ENCODE assay signal across 18 cellular contexts in the genomic region with DNA sequence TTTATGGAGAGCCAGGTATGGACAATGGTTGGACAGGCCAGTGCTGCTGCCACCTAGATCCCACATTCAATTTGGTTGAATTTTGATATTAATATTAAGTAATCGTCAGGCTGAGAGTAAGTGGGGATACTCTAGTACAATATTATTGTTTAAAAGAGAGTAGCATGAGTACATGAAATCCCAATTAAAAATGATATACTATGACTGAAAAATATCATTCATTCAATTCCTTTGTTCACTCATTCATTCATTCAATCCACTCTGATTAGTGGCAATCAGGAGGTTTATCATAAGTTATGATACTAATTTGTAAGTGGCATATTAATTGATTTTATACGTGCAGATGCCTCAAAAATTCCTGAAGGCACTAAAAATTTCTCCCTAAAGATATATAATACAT.
DNase-seq lines count a peak whose midpoint lies in the region; ATAC-seq and TF ChIP-seq lines count a peak whose summit lies in the region.
"Had no signal": no experiment of that assay in that cellular context is flagged by ENCODE, and none has a peak within 500 bp of the region (broad histone marks: within the 10 kb centered on the region; RNA-seq: fewer than 3 reads in every experiment).

No MANE protein-coding gene starts in this region.

- peak overlapping the region; percentile 42; the same call in 1 of the 2 replicates for H2AFZ ChIP-seq in Loucy (ENCODE audit: low read length)

- no peaks in the 10 kb centered on the region for H3K36me3 ChIP-seq in Loucy (ENCODE audit: insufficient read depth, low read length)
- no peaks in the 10 kb centered on the region for H3K36me3 ChIP-seq in SJCRH30
- H3K36me3 ChIP-seq: BLaER1 treated with 17β-estradiol and CSF1 and Interleukin-3, amounts not matched to agents 10 nM and 100 nM had no signal

- intact Hi-C loops in head of caudate nucleus (cut with DNase I), result no loop called here

- H3K4me3 Mint-ChIP-seq in glutamatergic neuron (ENCODE audit: unreplicated experiment), result no peak overlapping the region
- H3K4me3 Mint-ChIP-seq: B cell; CD4-positive, alpha-beta T cell; CD8-positive, alpha-beta T cell had no signal

- H3K27ac ChIP-seq in SJCRH30, result peak overlapping the region; percentile 77
- H3K27ac ChIP-seq: 22Rv1; A549; BLaER1 treated with 17β-estradiol and CSF1 and Interleukin-3, amounts not matched to agents 10 nM and 100 nM; C4-2B had no signal

- no peaks in the 10 kb centered on the region for H3K36me3 Mint-ChIP-seq in glutamatergic neuron (ENCODE audit: unreplicated experiment)
- H3K36me3 Mint-ChIP-seq: CD8-positive, alpha-beta T cell had no signal

- peaks cover 3% of the 10 kb centered on the region for H3K9me3 Mint-ChIP-seq in glutamatergic neuron (ENCODE audit: unreplicated experiment)
- H3K9me3 Mint-ChIP-seq: CD4-positive, alpha-beta T cell; CD8-positive, alpha-beta T cell had no signal

- H3K4me1 ChIP-seq in Loucy (ENCODE audit: insufficient read depth, low read length, poor library complexity, severe bottlenecking), result peaks cover 30% of the 10 kb centered on the region
- H3K4me1 ChIP-seq in SJCRH30, result peaks cover 21% of the 10 kb centered on the region
- H3K4me1 ChIP-seq: A549; BLaER1 treated with 17β-estradiol and CSF1 and Interleukin-3, amounts not matched to agents 10 nM and 100 nM had no signal

- peak overlapping the region; percentile 61 for H3K4me2 ChIP-seq in Loucy (ENCODE audit: low read depth, low read length, poor library complexity, severe bottlenecking)
- H3K4me2 ChIP-seq: A549; BLaER1 treated with 17β-estradiol and CSF1 and Interleukin-3, amounts not matched to agents 10 nM and 100 nM had no signal

- no peaks in the 10 kb centered on the region for H3K79me2 ChIP-seq in Loucy (ENCODE audit: insufficient read depth, low read length)

- H3K27me3 ChIP-seq in Loucy (ENCODE audit: insufficient read depth, low read length, poor library complexity, severe bottlenecking) (no peaks in the 10 kb centered on the region), SJCRH30 (no peaks in the 10 kb centered on the region)
- H3K27me3 ChIP-seq: BLaER1 treated with 17β-estradiol and CSF1 and Interleukin-3, amounts not matched to agents 10 nM and 100 nM had no signal

- no peaks in the 10 kb centered on the region for H3K27me3 Mint-ChIP-seq in glutamatergic neuron (ENCODE audit: unreplicated experiment)
- H3K27me3 Mint-ChIP-seq: B cell; CD4-positive, alpha-beta T cell had no signal

- H3K4me3 ChIP-seq in Loucy (ENCODE audit: low read length, poor library complexity, severe bottlenecking) (peak overlapping the region; percentile 47), SJCRH30 (no peak overlapping the region)
- H3K4me3 ChIP-seq: A549; BLaER1 treated with 17β-estradiol and CSF1 and Interleukin-3, amounts not matched to agents 10 nM and 100 nM had no signal

- peak overlapping the region; percentile 67 for H3K27ac Mint-ChIP-seq in glutamatergic neuron (ENCODE audit: unreplicated experiment)
- H3K27ac Mint-ChIP-seq: B cell; CD4-positive, alpha-beta T cell; CD8-positive, alpha-beta T cell had no signal

- no peak; the same call in 1 of the 2 replicates for TF ChIP-seq CTCF in Loucy (conservative IDR thresholded peaks at IDR 0.05; ENCODE audit: low read length)
- TF ChIP-seq CTCF in glutamatergic neuron (IDR thresholded peaks at IDR 0.05; ENCODE audit: partially characterized antibody, unreplicated experiment), result no peak

- no peaks in the 10 kb centered on the region for H3K9me3 ChIP-seq in Loucy (ENCODE audit: insufficient read depth, low read depth, low read length)
- H3K9me3 ChIP-seq in SJCRH30 (replicated peaks), result no peaks in the 10 kb centered on the region; the same call in 1 of the 2 replicates
- H3K9me3 ChIP-seq: A549; BLaER1 treated with 17β-estradiol and CSF1 and Interleukin-3, amounts not matched to agents 10 nM and 100 nM; Caco-2 had no signal

- peaks cover 8% of the 10 kb centered on the region for H3K4me1 Mint-ChIP-seq in glutamatergic neuron (ENCODE audit: low read depth, unreplicated experiment)
- H3K4me1 Mint-ChIP-seq: B cell had no signal

- no peaks in the 10 kb centered on the region for H3K9me2 ChIP-seq in Loucy (replicated peaks; ENCODE audit: low read depth, low read length)

- 0 out of 2 replicates have a peak, but pooled peaks cover 4% of the 10 kb centered on the region for H3F3A ChIP-seq in Loucy (ENCODE audit: low read depth)

- H3K9ac ChIP-seq in Loucy (ENCODE audit: low read depth, low read length, poor library complexity, severe bottlenecking), result peak overlapping the region; percentile 26
- H3K9ac ChIP-seq: BLaER1 treated with 17β-estradiol and CSF1 and Interleukin-3, amounts not matched to agents 10 nM and 100 nM had no signal

- DNase-seq in SJCRH30 (no peak), glutamatergic neuron (no peak), head of caudate nucleus (no peak), midbrain (lab: John Stamatoyannopoulos, UW) (no peak)
- DNase-seq: AML-193; Caco-2; Calu3; CD4-positive, alpha-beta T cell; CD8-positive, alpha-beta T cell; DMS79 treated with DMSO at 0.1 percent for 48 hours; GF-D8 had no signal

- H4K20me1 ChIP-seq in Loucy (ENCODE audit: insufficient read depth, low read length, poor library complexity, severe bottlenecking), result no peaks in the 10 kb centered on the region
- H4K20me1 ChIP-seq: BLaER1 treated with 17β-estradiol and CSF1 and Interleukin-3, amounts not matched to agents 10 nM and 100 nM had no signal

- ATAC-seq in GM21786 (IDR thresholded peaks at IDR 0.05; ENCODE audit: unreplicated experiment), result no peak
- ATAC-seq: A549; CD8-positive, alpha-beta T cell had no signal
